In the genomic region with DNA sequence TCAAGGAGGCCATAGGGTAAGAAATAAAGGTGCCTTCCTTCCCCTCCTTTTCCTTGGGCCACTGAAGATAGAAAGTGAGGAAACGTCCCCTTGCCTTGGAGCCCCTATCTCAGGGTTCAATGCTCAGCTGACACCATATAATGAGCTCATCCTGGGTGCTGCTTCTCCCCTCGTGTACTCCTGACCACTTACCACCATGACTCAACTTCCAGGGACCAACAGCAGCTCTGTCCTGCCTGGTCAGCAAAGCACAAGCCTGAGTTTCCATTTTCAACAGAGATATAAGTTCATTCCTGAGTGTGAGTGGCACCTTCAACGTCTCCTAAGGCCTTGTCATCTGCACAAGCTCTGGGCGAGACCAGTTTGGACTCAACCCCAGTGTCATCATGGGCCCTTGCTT, we compare ENCODE assay signal across 21 cellular contexts.
DNase-seq lines count a peak whose midpoint lies in the region; ATAC-seq and TF ChIP-seq lines count a peak whose summit lies in the region.
"Had no signal": no experiment of that assay in that cellular context is flagged by ENCODE, and none has a peak within 500 bp of the region (broad histone marks: within the 10 kb centered on the region; RNA-seq: fewer than 3 reads in every experiment).

No MANE protein-coding gene starts in this region.

- H3F3A ChIP-seq in GM23338 (replicated peaks; ENCODE audit: low read depth) = no peaks in the 10 kb centered on the region

- 68 to 77% (median 76%) methylated on average over 4 of the region's 4 CpGs for WGBS in psoas muscle, 3 donors
- WGBS in heart right ventricle, 2 donors = 70 to 75% methylated on average over 4 of the region's 4 CpGs

- H3K4me2 ChIP-seq in fibroblast of lung (ENCODE audit: extremely low read depth, insufficient read depth, low read length) (no peak overlapping the region), GM23338 (no peak overlapping the region)
- H3K4me2 ChIP-seq: KMS-11 had no signal

- H3K36me3 Mint-ChIP-seq in GM23338 (ENCODE audit: low read depth) = no peaks in the 10 kb centered on the region; the same call in 2 of the 3 replicates
- H3K36me3 Mint-ChIP-seq: CD8-positive, alpha-beta memory T cell had no signal

- DNase-seq in ELR (ENCODE audit: low read depth) (peak; percentile 56), OCI-M1 (lab: John Stamatoyannopoulos, UW) (peak; percentile 12), fibroblast of lung (ENCODE audit: low read depth in 2 of 2) (peak; percentile 17 to 83), psoas muscle (no peak), CD1c-positive myeloid dendritic cell (ENCODE audit: extremely low spot score) (no peak), heart right ventricle (no peak), GM23338 (ENCODE audit: low spot score) (no peak)
- DNase-seq: activated CD4-positive, alpha-beta T cell treated with anti-CD3 and anti-CD28 coated beads, Interleukin-2, amount 50 U/mL, for 48 hours; activated naive CD4-positive, alpha-beta T cell treated with Interleukin-2 at 50 U/mL for 16 hours; CD8-positive, alpha-beta memory T cell; effector memory CD4-positive, alpha-beta T cell; hippocampal formation; kidney; NCI-H1436; NCI-H2171; nephron progenitor cell; stimulated activated CD4-positive, alpha-beta T cell treated with anti-CD3 and anti-CD28 coated beads, Interleukin-12 subunit alpha, Interleukin-12 subunit beta, amount 100 ng/mL, for 4 hours had no signal

- H4K20me1 ChIP-seq in fibroblast of lung (ENCODE audit: control insufficient read depth, extremely low read depth, insufficient read depth, low read length) (no peaks in the 10 kb centered on the region), GM23338 (replicated peaks; ENCODE audit: insufficient read depth) (no peaks in the 10 kb centered on the region)

- no peak overlapping the region for H2AFZ ChIP-seq in fibroblast of lung (ENCODE audit: low read length)
- H2AFZ ChIP-seq in GM23338 = no peak overlapping the region

- peaks cover 1% of the 10 kb centered on the region for H3K27me3 Mint-ChIP-seq in GM23338 (ENCODE audit: insufficient read depth, low read depth, poor library complexity)

- TF ChIP-seq CTCF in fibroblast of lung (conservative IDR thresholded peaks at IDR 0.05 in 1 of 2, IDR thresholded peaks at IDR 0.05 in 1 of 2; ENCODE audit: low read depth in 1 of 2, low read length in 2 of 2) (no peak), psoas muscle (IDR thresholded peaks at IDR 0.05) (no peak), heart right ventricle (IDR thresholded peaks at IDR 0.05) (no peak), GM23338 (conservative IDR thresholded peaks at IDR 0.05; ENCODE audit: low read depth in 2 of 2) (no peak)

- H3K9me3 ChIP-seq in fibroblast of lung (ENCODE audit: control insufficient read depth, insufficient read depth, low read depth, low read length) (no peaks in the 10 kb centered on the region), psoas muscle (no peaks in the 10 kb centered on the region), heart right ventricle (no peaks in the 10 kb centered on the region)
- H3K9me3 ChIP-seq: SJSA1 had no signal

- no peak overlapping the region for H3K4me3 ChIP-seq in fibroblast of lung (replicated peaks in 1 of 4; ENCODE audit: control extremely low read depth in 1 of 4, insufficient read depth in 1 of 4, low read depth in 3 of 4, low read length in 4 of 4)
- H3K4me3 ChIP-seq in psoas muscle = no peak overlapping the region
- H3K4me3 ChIP-seq in heart right ventricle = no peak overlapping the region
- H3K4me3 ChIP-seq in GM23338 = no peak overlapping the region
- H3K4me3 ChIP-seq: SJSA1 had no signal

- H3K36me3 ChIP-seq in fibroblast of lung (ENCODE audit: control insufficient read depth, insufficient read depth, low read length) (no peaks in the 10 kb centered on the region), psoas muscle (ENCODE audit: insufficient read depth in 1 of 2, low read depth in 1 of 2) (no peaks in the 10 kb centered on the region), heart right ventricle (no peaks in the 10 kb centered on the region), GM23338 (ENCODE audit: insufficient read depth) (no peaks in the 10 kb centered on the region)
- H3K36me3 ChIP-seq: SJSA1 had no signal

- H3K4me1 ChIP-seq in fibroblast of lung (ENCODE audit: control insufficient read depth, extremely low read depth, insufficient read depth, low read length) = peaks cover 5% of the 10 kb centered on the region
- peaks cover 21% of the 10 kb centered on the region for H3K4me1 ChIP-seq in psoas muscle
- H3K4me1 ChIP-seq in heart right ventricle = peaks cover 0 to 16% (median 0%) of the 10 kb centered on the region in 9 donors
- H3K4me1 ChIP-seq in GM23338 (ENCODE audit: insufficient read depth) = peaks cover 8% of the 10 kb centered on the region; the same call in 1 of the 2 replicates

- H3K27ac ChIP-seq in fibroblast of lung (ENCODE audit: insufficient read depth, low read length) (no peak overlapping the region), psoas muscle (peak overlapping the region; percentile 43), heart right ventricle (no peak overlapping the region), GM23338 (ENCODE audit: low read depth) (no peak overlapping the region)
- H3K27ac ChIP-seq: KMS-11, SJSA1, VCaP had no signal

- no peaks in the 10 kb centered on the region for H3K27me3 ChIP-seq in fibroblast of lung (ENCODE audit: control insufficient read depth, insufficient read depth, low read length)
- H3K27me3 ChIP-seq in psoas muscle (ENCODE audit: insufficient read depth in 3 of 3, low read length in 2 of 3) = no peaks in the 10 kb centered on the region
- no peaks in the 10 kb centered on the region for H3K27me3 ChIP-seq in heart right ventricle
- H3K27me3 ChIP-seq in GM23338 (ENCODE audit: insufficient read depth) = no peaks in the 10 kb centered on the region
- H3K27me3 ChIP-seq: SJSA1 had no signal

- ATAC-seq in psoas muscle = peak in 1 of 4 donors; percentile 17
- no peak for ATAC-seq in heart right ventricle
- no peak for ATAC-seq in GM23338

- H3K4me3 Mint-ChIP-seq in GM23338 = no peak overlapping the region
- H3K4me3 Mint-ChIP-seq: CD8-positive, alpha-beta memory T cell; nephron progenitor cell; T-helper 1 cell treated with Interleukin-12 subunit alpha and Interleukin-12 subunit beta and Interleukin-4 antibody, amounts not matched to agents 30 μg/mL and 1 μg/mL, for 36 hours had no signal

- no peak overlapping the region for H3K9ac ChIP-seq in fibroblast of lung (ENCODE audit: insufficient read depth, low read length)
- H3K9ac ChIP-seq: KMS-11 had no signal

- intact Hi-C loops in psoas muscle (cut with DNase I) = no loop called here
- intact Hi-C loops in heart right ventricle (cut with DNase I) = no loop called here

- H3K27ac Mint-ChIP-seq in GM23338 = no peak overlapping the region
- H3K27ac Mint-ChIP-seq: CD8-positive, alpha-beta memory T cell; nephron progenitor cell; T-helper 1 cell treated with Interleukin-12 subunit alpha and Interleukin-12 subunit beta and Interleukin-4 antibody, amounts not matched to agents 30 μg/mL and 1 μg/mL, for 36 hours had no signal

- no peaks in the 10 kb centered on the region for H3K79me2 ChIP-seq in fibroblast of lung (ENCODE audit: control insufficient read depth, insufficient read depth, low read length)
- no peaks in the 10 kb centered on the region for H3K79me2 ChIP-seq in GM23338 (replicated peaks; ENCODE audit: insufficient read depth)

- peaks cover 19% of the 10 kb centered on the region for H3K4me1 Mint-ChIP-seq in GM23338
- H3K4me1 Mint-ChIP-seq: CD8-positive, alpha-beta memory T cell had no signal

- H3K9me2 ChIP-seq in GM23338 (ENCODE audit: insufficient read depth) = peaks cover 34% of the 10 kb centered on the region; the same call in 1 of the 2 replicates

- no peaks in the 10 kb centered on the region for H3K9me3 Mint-ChIP-seq in GM23338
- H3K9me3 Mint-ChIP-seq: CD8-positive, alpha-beta memory T cell; nephron progenitor cell; T-helper 1 cell treated with Interleukin-12 subunit alpha and Interleukin-12 subunit beta and Interleukin-4 antibody, amounts not matched to agents 30 μg/mL and 1 μg/mL, for 36 hours had no signal

TF ChIP-seq in GM23338, 12 proteins besides CTCF, POLR2A, EP300 and RAD21:
- TF ChIP-seq JUNB (IDR thresholded peaks at IDR 0.05; ENCODE audit: unreplicated experiment) = no peak
- no peak for TF ChIP-seq ZNF114 (CRISPR knock-in tag; IDR thresholded peaks at IDR 0.05)
TF ChIP-seq in GM23338: peak in this region for 0.

Comparison
In these comparisons a context has a peak if more than half of its experiments do, and no peak if none do; other contexts are left out.
1. DNase-seq: peak in ELR (single experiment), OCI-M1 (single experiment) and fibroblast of lung (2 of 2); none in psoas muscle (0 of 2), CD1c-positive myeloid dendritic cell (single experiment), heart right ventricle (0 of 2) and GM23338 (single experiment).